Comparison of ENCODE assay signal across 19 cellular contexts in the genomic region with DNA sequence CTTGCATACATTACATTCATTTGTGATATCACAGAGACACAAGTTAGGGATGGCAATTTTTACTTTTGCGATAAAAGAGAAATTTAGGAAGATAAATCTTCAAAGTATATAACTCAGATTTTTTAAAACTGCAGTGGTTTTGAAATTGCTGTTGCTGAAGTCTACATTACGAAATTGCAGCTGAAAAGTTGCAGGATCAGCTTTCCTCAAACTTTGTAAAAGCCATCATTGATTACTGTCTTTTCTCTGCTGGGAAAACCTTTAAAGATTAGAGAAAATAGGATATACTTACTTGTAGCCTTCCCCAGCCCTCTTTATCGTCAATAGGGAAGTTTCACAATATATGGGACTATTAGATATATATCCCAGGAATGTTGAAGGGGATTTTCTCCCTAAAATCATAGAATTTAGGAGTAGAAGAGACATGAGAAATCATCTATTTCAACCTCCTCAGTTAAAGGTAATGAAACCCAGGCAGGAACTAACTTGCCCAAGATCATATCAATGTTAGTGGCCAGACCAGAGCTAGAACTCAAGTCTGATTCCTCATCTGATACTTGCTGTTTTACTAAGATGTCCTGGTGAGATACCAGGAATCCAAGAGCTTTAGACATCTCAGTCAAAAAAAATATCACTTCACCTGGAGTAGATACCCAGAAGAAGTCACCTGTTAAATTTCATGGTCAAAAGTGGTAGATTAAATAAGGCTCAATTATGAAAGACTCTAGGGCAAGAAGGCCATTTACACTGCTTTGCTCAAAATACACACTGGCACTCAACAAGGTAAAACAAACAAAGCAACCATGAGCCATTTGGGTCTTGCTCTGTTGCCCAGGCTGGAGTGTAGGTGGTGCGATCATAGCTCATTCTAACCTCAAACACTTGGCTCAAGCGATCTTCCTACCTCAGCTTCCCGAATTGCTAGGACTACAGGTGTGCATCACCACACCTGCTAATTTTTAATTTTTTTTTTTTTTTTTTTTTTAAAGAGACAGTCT. TPM values are rescaled to one million over a fixed set of nuclear protein-coding genes. Genes with fewer than 3 reads are reported as not detected.
A peak's percentile ranks its signal among the peaks of the same experiment; 100 is the strongest.
DNase-seq lines count a peak whose midpoint lies in the region; ATAC-seq, FAIRE-seq and TF ChIP-seq lines count a peak whose summit lies in the region.
"Had no signal": no experiment of that assay in that cellular context is flagged by ENCODE, and none has a peak within 500 bp of the region (broad histone marks: within the 10 kb centered on the region; RNA-seq: fewer than 3 reads in every experiment).

No MANE protein-coding gene starts in this region.

- DNase-seq in activated naive CD4-positive, alpha-beta T cell treated with anti-CD3 and anti-CD28 coated beads, Interleukin-2, amount 10 ng/mL, durations not matched to agents 7 days and 5 days = no peak
- no peak for DNase-seq in activated naive CD4-positive, alpha-beta T cell treated with Interleukin-2 at 50 U/mL for 16 hours
- no peak for DNase-seq in SK-N-MC (ENCODE audit: low read depth, low spot score)
- DNase-seq in choroid plexus epithelial cell (ENCODE audit: low read depth) = peak; percentile 35
- no peak for DNase-seq in smooth muscle cell (lab: John Stamatoyannopoulos, UW; ENCODE audit: unreplicated experiment)
- DNase-seq in kidney = no peak
- DNase-seq in Right ventricle myocardium superior = no peak
- DNase-seq: EL; H7; heart left ventricle; NCI-H1436; NCI-H524; sigmoid colon; stimulated activated CD8-positive, alpha-beta memory T cell treated with anti-CD3 and anti-CD28 coated beads, Interleukin-4, amount 100 ng/mL, for 48 hours had no signal

- peak overlapping the region; percentile 60 for H3K27ac Mint-ChIP-seq in activated naive CD4-positive, alpha-beta T cell treated with anti-CD3 and anti-CD28 coated beads, Interleukin-2, amount 10 ng/mL, durations not matched to agents 7 days and 5 days

- H3K36me3 ChIP-seq in SK-N-MC (ENCODE audit: insufficient read depth, low read length) (peaks cover 93% of the 10 kb centered on the region), smooth muscle cell (ENCODE audit: low read depth) (peaks cover 29% of the 10 kb centered on the region), kidney (ENCODE audit: control insufficient read depth in 1 of 2, insufficient read depth in 2 of 2, low read length in 2 of 2) (peaks cover 46 to 47% of the 10 kb centered on the region in 2 donors)

- no peak for ATAC-seq in HG03460 (IDR thresholded peaks at IDR 0.05; ENCODE audit: unreplicated experiment)
- no peak for ATAC-seq in Right ventricle myocardium superior (ENCODE audit: poor library complexity)
- ATAC-seq: heart left ventricle, Panc1 had no signal

- peaks cover 20% of the 10 kb centered on the region for H4K20me1 ChIP-seq in smooth muscle cell (ENCODE audit: low read depth)

- no peaks in the 10 kb centered on the region for H3K27me3 ChIP-seq in smooth muscle cell (ENCODE audit: low read depth)
- H3K27me3 ChIP-seq: heart left ventricle, sigmoid colon had no signal

- CTCF ChIA-PET in activated naive CD4-positive, alpha-beta T cell treated with anti-CD3 and anti-CD28 coated beads, Interleukin-2, amount 10 ng/mL, durations not matched to agents 7 days and 5 days (lab: Charles Lee) = no interaction called here

- no peak for FAIRE-seq in kidney (lab: Jason Lieb, UNC)

- H3K27ac ChIP-seq in SK-N-MC = peak overlapping the region; percentile 40; the same call in 1 of the 2 replicates
- H3K27ac ChIP-seq in smooth muscle cell (ENCODE audit: low read depth) = peak overlapping the region; percentile 35
- no peak overlapping the region for H3K27ac ChIP-seq in kidney (ENCODE audit: low read depth in 2 of 2, low read length in 2 of 2)
- H3K27ac ChIP-seq: heart left ventricle, sigmoid colon, VCaP had no signal

- peaks cover 63% of the 10 kb centered on the region for H3K36me3 Mint-ChIP-seq in activated naive CD4-positive, alpha-beta T cell treated with anti-CD3 and anti-CD28 coated beads, Interleukin-2, amount 10 ng/mL, durations not matched to agents 7 days and 5 days

- H3K4me3 ChIP-seq in SK-N-MC (no peak overlapping the region), choroid plexus epithelial cell (ENCODE audit: low read depth, low read length) (no peak overlapping the region), smooth muscle cell (no peak overlapping the region), kidney (ENCODE audit: low read length in 2 of 2) (no peak overlapping the region)
- H3K4me3 ChIP-seq: heart left ventricle, sigmoid colon had no signal

- H3K4me1 ChIP-seq in smooth muscle cell (ENCODE audit: low read depth) (peaks cover under 1% of the 10 kb centered on the region), kidney (ENCODE audit: control insufficient read depth in 1 of 2, insufficient read depth in 1 of 2, low read depth in 1 of 2, low read length in 2 of 2) (no peaks in the 10 kb centered on the region)
- H3K4me1 ChIP-seq: sigmoid colon had no signal

- no peaks in the 10 kb centered on the region for H3K9me3 Mint-ChIP-seq in activated naive CD4-positive, alpha-beta T cell treated with anti-CD3 and anti-CD28 coated beads, Interleukin-2, amount 10 ng/mL, durations not matched to agents 7 days and 5 days
- H3K9me3 Mint-ChIP-seq: CD14-positive monocyte had no signal

- no peak overlapping the region for H3K4me3 Mint-ChIP-seq in activated naive CD4-positive, alpha-beta T cell treated with anti-CD3 and anti-CD28 coated beads, Interleukin-2, amount 10 ng/mL, durations not matched to agents 7 days and 5 days
- H3K4me3 Mint-ChIP-seq: CD14-positive monocyte had no signal

- peaks cover 3% of the 10 kb centered on the region for H3K4me1 Mint-ChIP-seq in activated naive CD4-positive, alpha-beta T cell treated with anti-CD3 and anti-CD28 coated beads, Interleukin-2, amount 10 ng/mL, durations not matched to agents 7 days and 5 days

- H3F3A ChIP-seq in smooth muscle cell (ENCODE audit: low read depth) = peaks cover 12% of the 10 kb centered on the region

- no peaks in the 10 kb centered on the region for H3K79me2 ChIP-seq in smooth muscle cell (ENCODE audit: low read depth)

- no peak for TF ChIP-seq CTCF in choroid plexus epithelial cell (conservative IDR thresholded peaks at IDR 0.05; ENCODE audit: low read depth, low read length)
- TF ChIP-seq CTCF in smooth muscle cell (IDR thresholded peaks at IDR 0.05; ENCODE audit: borderline replicate concordance, insufficient read depth, poor library complexity, severe bottlenecking) = no peak
- no peak for TF ChIP-seq CTCF in kidney (IDR thresholded peaks at IDR 0.05; ENCODE audit: borderline replicate concordance, extremely low read depth, insufficient read depth)

- H3K9me3 ChIP-seq in SK-N-MC (ENCODE audit: low read depth, low read length) (no peaks in the 10 kb centered on the region), smooth muscle cell (replicated peaks; ENCODE audit: low read depth) (no peaks in the 10 kb centered on the region), kidney (ENCODE audit: control insufficient read depth in 1 of 2, low read length in 2 of 2) (no peaks in the 10 kb centered on the region)
- H3K9me3 ChIP-seq: heart left ventricle, sigmoid colon had no signal

- H3K9ac ChIP-seq in SK-N-MC (ENCODE audit: insufficient read length) (no peak overlapping the region), smooth muscle cell (ENCODE audit: low read depth) (no peak overlapping the region), kidney (ENCODE audit: low read length in 2 of 2) (no peak overlapping the region)

- H3K27me3 Mint-ChIP-seq in activated naive CD4-positive, alpha-beta T cell treated with anti-CD3 and anti-CD28 coated beads, Interleukin-2, amount 10 ng/mL, durations not matched to agents 7 days and 5 days = no peaks in the 10 kb centered on the region

- H2AFZ ChIP-seq in smooth muscle cell (ENCODE audit: low read depth) = no peak overlapping the region

- H3K4me2 ChIP-seq in smooth muscle cell = no peak overlapping the region

- intact Hi-C loops in kidney (cut with DNase I) = no loop called here
- intact Hi-C loops in Right ventricle myocardium superior (cut with DNase I) = no loop called here

- 88% methylated on average over 6 of the region's 6 CpGs for WGBS in smooth muscle cell (ENCODE audit: low lambda C conversion rate)

RNA-seq across cellular contexts. Expression of a gene that starts 10.6 kb away (rescaled TPM):
- total RNA-seq in smooth muscle cell = 0.94 and 1.1 TPM in 2 replicates
- 1.6 TPM in 1 of 2 replicates, not detected in the other for polyA plus RNA-seq in smooth muscle cell
- 5.6 TPM for total RNA-seq in kidney
- 2.1 TPM for polyA plus RNA-seq in kidney (ENCODE audit: insufficient read depth, low read depth, low replicate concordance)
- 0.35 TPM for total RNA-seq in Right ventricle myocardium superior
- polyA plus RNA-seq: CD14-positive monocyte, neural cell had no signal

RNA-seq across cellular contexts. Expression of a gene that starts 41.4 kb away (rescaled TPM):
- total RNA-seq in smooth muscle cell (62.4 and 64.1 TPM in 2 replicates), kidney (101 TPM), Right ventricle myocardium superior (41.0 TPM)
- polyA plus RNA-seq in smooth muscle cell (31.6 and 38.5 TPM in 2 replicates), kidney (ENCODE audit: insufficient read depth, low read depth, low replicate concordance) (13.1 TPM)

Comparison
In these comparisons a context has a peak if more than half of its experiments do, and no peak if none do; other contexts are left out.
1. H3K27ac ChIP-seq: peak in SK-N-MC (single experiment) and smooth muscle cell (single experiment); none in kidney (0 of 2).